Comparison of ENCODE assay signal across 1 cellular context in the genomic region with DNA sequence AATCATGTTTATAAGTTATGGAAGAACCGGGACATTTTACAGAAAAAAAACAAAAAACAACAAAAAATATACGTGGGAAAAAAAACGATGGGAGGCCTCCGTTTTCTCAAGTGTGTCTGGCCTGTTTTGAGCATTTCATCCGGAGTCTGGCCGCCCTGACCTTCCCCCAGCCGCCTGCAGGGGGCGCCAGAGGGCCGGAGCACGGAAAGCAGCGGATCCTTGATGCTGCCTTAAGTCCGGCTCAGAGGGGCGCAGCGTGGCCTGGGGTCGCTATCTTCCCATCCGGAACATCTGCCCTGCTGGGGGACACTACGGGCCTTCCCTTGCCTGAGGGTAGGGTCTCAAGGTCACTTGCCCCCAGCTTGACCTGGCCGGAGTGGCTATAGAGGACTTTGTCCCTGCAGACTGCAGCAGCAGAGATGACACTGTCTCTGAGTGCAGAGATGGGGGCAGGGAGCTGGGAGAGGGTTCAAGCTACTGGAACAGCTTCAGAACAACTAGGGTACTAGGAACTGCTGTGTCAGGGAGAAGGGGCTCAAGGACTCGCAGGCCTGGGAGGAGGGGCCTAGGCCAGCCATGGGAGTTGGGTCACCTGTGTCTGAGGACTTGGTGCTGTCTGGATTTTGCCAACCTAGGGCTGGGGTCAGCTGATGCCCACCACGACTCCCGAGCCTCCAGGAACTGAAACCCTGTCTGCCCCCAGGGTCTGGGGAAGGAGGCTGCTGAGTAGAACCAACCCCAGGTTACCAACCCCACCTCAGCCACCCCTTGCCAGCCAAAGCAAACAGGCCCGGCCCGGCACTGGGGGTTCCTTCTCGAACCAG.
A peak's percentile ranks its signal among the peaks of the same experiment; 100 is the strongest.
TF ChIP-seq lines count a peak whose summit lies in the region.

No MANE protein-coding gene starts in this region.

TF ChIP-seq in A549, 52 proteins besides CTCF, POLR2A, EP300 and RAD21 (continued from another document):
- TF ChIP-seq, protein P1, sequence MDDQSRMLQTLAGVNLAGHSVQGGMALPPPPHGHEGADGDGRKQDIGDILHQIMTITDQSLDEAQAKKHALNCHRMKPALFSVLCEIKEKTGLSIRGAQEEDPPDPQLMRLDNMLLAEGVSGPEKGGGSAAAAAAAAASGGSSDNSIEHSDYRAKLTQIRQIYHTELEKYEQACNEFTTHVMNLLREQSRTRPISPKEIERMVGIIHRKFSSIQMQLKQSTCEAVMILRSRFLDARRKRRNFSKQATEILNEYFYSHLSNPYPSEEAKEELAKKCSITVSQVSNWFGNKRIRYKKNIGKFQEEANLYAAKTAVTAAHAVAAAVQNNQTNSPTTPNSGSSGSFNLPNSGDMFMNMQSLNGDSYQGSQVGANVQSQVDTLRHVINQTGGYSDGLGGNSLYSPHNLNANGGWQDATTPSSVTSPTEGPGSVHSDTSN (IDR thresholded peaks at IDR 0.05), result peak; percentile 52
- TF ChIP-seq MAFK (IDR thresholded peaks at IDR 0.05; ENCODE audit: partially characterized antibody), result peak; percentile 41
- peak; percentile 33 for TF ChIP-seq CHD2 (IDR thresholded peaks at IDR 0.05; ENCODE audit: low read length, partially characterized antibody)
- 0 out of 2 replicates have a peak, but pooled peaks have one; percentile 42 for TF ChIP-seq HOXB5 (CRISPR knock-in tag; IDR thresholded peaks at IDR 0.05)
- no peak for TF ChIP-seq ATOH8 (CRISPR knock-in tag; IDR thresholded peaks at IDR 0.05; ENCODE audit: low read depth)
- peak; percentile 50; the same call in 1 of the 2 replicates for TF ChIP-seq MAX (IDR thresholded peaks at IDR 0.05)
- TF ChIP-seq SMC3 (IDR thresholded peaks at IDR 0.05), result peak; percentile 83
- peak; percentile 50; the same call in 1 of the 2 replicates for TF ChIP-seq MYC (IDR thresholded peaks at IDR 0.05; ENCODE audit: borderline replicate concordance, low read length)
- TF ChIP-seq RFX5 (IDR thresholded peaks at IDR 0.05), result 0 out of 2 replicates have a peak, but pooled peaks have one; percentile 54
- TF ChIP-seq MAZ (IDR thresholded peaks at IDR 0.05; ENCODE audit: borderline replicate concordance, low read depth, low read length), result no peak
- TF ChIP-seq HES2 (IDR thresholded peaks at IDR 0.05), result no peak
- peak in 1 of 2 experiments; percentile 65; a peak in 3 of 5 replicates for TF ChIP-seq JUN (IDR thresholded peaks at IDR 0.05)
